ENCODE assay signal across 1 cellular context in the genomic region with DNA sequence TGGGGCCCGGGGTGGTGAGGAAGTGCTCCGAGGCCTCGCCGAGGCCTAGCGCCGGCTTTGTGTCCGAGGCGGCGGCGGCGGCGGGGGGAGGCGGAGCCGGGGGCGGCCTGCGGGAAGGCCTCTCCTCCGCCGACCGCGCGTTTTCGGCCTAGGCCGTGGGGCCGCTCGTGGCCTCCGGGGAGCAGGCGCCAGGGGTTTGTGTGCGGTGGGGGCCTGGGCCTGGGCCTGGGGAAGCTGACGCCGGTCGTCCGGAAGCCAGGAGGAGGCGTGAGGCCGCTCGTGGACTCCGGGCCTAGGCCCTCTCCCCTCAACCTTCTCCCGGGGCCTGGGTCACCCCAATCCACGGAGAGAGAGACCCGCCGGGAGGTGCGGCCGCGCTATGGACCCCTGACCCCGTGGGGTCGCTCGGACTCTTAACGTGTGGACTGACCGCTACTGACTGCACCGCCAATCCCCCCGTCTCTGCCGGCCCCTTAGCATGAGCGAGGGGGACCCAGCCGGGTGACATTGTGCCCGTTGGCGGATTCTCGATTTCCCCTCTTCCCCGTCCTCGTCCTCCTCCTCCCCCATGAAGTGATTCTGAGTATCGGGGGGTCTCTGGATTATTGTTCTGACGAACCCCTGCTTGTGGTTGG.
TF ChIP-seq lines count a peak whose summit lies in the region.

No MANE protein-coding gene starts in this region.

TF ChIP-seq in K562, 482 proteins besides CTCF, POLR2A, EP300 and RAD21 (continued from another document and continues in another):
- TF ChIP-seq, protein P1, sequence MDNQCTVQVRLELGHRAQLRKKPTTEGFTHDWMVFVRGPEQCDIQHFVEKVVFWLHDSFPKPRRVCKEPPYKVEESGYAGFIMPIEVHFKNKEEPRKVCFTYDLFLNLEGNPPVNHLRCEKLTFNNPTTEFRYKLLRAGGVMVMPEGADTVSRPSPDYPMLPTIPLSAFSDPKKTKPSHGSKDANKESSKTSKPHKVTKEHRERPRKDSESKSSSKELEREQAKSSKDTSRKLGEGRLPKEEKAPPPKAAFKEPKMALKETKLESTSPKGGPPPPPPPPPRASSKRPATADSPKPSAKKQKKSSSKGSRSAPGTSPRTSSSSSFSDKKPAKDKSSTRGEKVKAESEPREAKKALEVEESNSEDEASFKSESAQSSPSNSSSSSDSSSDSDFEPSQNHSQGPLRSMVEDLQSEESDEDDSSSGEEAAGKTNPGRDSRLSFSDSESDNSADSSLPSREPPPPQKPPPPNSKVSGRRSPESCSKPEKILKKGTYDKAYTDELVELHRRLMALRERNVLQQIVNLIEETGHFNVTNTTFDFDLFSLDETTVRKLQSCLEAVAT (IDR thresholded peaks at IDR 0.05): peak in 1 of 2 experiments; percentile 43; a peak in 2 of 4 replicates
- TF ChIP-seq PHF20 (IDR thresholded peaks at IDR 0.05; ENCODE audit: partially characterized antibody) (no peak), ZNF239 (CRISPR knock-in tag; IDR thresholded peaks at IDR 0.05) (no peak), TOE1 (IDR thresholded peaks at IDR 0.05; ENCODE audit: borderline replicate concordance) (no peak), TOE1 (CRISPR knock-in tag; IDR thresholded peaks at IDR 0.05; ENCODE audit: borderline replicate concordance, low read depth) (no peak), SREBF1 (IDR thresholded peaks at IDR 0.05; ENCODE audit: borderline replicate concordance, low read depth, low read length) (no peak), ZNF174 (CRISPR knock-in tag; IDR thresholded peaks at IDR 0.05) (no peak), ZBTB7A (IDR thresholded peaks at IDR 0.05; ENCODE audit: borderline replicate concordance, control insufficient read depth, low read depth, low read length) (peak; percentile 79; the same call in 1 of the 2 replicates), NFIC (IDR thresholded peaks at IDR 0.05) (no peak), PHF8 (IDR thresholded peaks at IDR 0.05; ENCODE audit: borderline replicate concordance, low read length) (peak; percentile 62), SOX6 (IDR thresholded peaks at IDR 0.05) (no peak), C11orf30 (IDR thresholded peaks at IDR 0.05; ENCODE audit: low read depth) (no peak), SMARCA4 (IDR thresholded peaks at IDR 0.05) (no peak), GATAD2A (IDR thresholded peaks at IDR 0.05) (no peak), GTF2F1 (IDR thresholded peaks at IDR 0.05; ENCODE audit: low read depth, low read length) (no peak), THAP7 (CRISPR knock-in tag; IDR thresholded peaks at IDR 0.05) (no peak), MCM3 (IDR thresholded peaks at IDR 0.05) (no peak), PRPF4 (IDR thresholded peaks at IDR 0.05; ENCODE audit: insufficient read depth, low read depth, low read length, poor library complexity, severe bottlenecking) (no peak), GTF2A2 (tag; IDR thresholded peaks at IDR 0.05) (0 out of 2 replicates have a peak, but pooled peaks have one; percentile 25), HMGN3 (IDR thresholded peaks at IDR 0.05; ENCODE audit: borderline replicate concordance, extremely low read depth, insufficient read length, low read depth, low read length) (no peak), FOXM1 (IDR thresholded peaks at IDR 0.05; ENCODE audit: low read depth) (no peak), FOXM1 (CRISPR knock-in tag; IDR thresholded peaks at IDR 0.05; ENCODE audit: low read depth) (0 out of 2 replicates have a peak, but pooled peaks have one; percentile 74), ZBTB1 (CRISPR knock-in tag; IDR thresholded peaks at IDR 0.05; ENCODE audit: borderline replicate concordance, low read depth) (peak; percentile 76; the same call in 1 of the 2 replicates), HDAC2 (IDR thresholded peaks at IDR 0.05) (no peak), ZNF518B (CRISPR knock-in tag; IDR thresholded peaks at IDR 0.05) (no peak), ZNF384 (IDR thresholded peaks at IDR 0.05; ENCODE audit: low read depth, low read length) (no peak), CBX3 (IDR thresholded peaks at IDR 0.05; ENCODE audit: borderline replicate concordance in 1 of 2, low read length in 2 of 2) (no peak), TCF15 (CRISPR knock-in tag; IDR thresholded peaks at IDR 0.05) (no peak), GABPA (tag; conservative IDR thresholded peaks at IDR 0.05; ENCODE audit: low read depth) (peak; percentile 9; the same call in 1 of the 2 replicates), HMG20A (CRISPR knock-in tag; conservative IDR thresholded peaks at IDR 0.05) (no peak), ZNF639 (CRISPR knock-in tag; conservative IDR thresholded peaks at IDR 0.05 in 1 of 2, IDR thresholded peaks at IDR 0.05 in 1 of 2) (no peak), CBFB (CRISPR knock-in tag; IDR thresholded peaks at IDR 0.05) (no peak), TBP (optimal IDR thresholded peaks at IDR 0.05; ENCODE audit: low read depth, low read length) (no peak), ZC3H4 (CRISPR knock-in tag; IDR thresholded peaks at IDR 0.05; ENCODE audit: borderline replicate concordance) (no peak), PCBP1 (IDR thresholded peaks at IDR 0.05; ENCODE audit: low read depth, low read length, poor library complexity, severe bottlenecking) (no peak)
- TF ChIP-seq, protein P2, sequence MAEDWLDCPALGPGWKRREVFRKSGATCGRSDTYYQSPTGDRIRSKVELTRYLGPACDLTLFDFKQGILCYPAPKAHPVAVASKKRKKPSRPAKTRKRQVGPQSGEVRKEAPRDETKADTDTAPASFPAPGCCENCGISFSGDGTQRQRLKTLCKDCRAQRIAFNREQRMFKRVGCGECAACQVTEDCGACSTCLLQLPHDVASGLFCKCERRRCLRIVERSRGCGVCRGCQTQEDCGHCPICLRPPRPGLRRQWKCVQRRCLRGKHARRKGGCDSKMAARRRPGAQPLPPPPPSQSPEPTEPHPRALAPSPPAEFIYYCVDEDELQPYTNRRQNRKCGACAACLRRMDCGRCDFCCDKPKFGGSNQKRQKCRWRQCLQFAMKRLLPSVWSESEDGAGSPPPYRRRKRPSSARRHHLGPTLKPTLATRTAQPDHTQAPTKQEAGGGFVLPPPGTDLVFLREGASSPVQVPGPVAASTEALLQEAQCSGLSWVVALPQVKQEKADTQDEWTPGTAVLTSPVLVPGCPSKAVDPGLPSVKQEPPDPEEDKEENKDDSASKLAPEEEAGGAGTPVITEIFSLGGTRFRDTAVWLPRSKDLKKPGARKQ (CRISPR knock-in tag; IDR thresholded peaks at IDR 0.05): no peak
- TF ChIP-seq, protein P3, sequence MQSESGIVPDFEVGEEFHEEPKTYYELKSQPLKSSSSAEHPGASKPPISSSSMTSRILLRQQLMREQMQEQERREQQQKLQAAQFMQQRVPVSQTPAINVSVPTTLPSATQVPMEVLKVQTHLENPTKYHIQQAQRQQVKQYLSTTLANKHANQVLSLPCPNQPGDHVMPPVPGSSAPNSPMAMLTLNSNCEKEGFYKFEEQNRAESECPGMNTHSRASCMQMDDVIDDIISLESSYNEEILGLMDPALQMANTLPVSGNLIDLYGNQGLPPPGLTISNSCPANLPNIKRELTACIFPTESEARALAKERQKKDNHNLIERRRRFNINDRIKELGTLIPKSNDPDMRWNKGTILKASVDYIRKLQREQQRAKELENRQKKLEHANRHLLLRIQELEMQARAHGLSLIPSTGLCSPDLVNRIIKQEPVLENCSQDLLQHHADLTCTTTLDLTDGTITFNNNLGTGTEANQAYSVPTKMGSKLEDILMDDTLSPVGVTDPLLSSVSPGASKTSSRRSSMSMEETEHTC (IDR thresholded peaks at IDR 0.05): no peak
- TF ChIP-seq, protein P4, sequence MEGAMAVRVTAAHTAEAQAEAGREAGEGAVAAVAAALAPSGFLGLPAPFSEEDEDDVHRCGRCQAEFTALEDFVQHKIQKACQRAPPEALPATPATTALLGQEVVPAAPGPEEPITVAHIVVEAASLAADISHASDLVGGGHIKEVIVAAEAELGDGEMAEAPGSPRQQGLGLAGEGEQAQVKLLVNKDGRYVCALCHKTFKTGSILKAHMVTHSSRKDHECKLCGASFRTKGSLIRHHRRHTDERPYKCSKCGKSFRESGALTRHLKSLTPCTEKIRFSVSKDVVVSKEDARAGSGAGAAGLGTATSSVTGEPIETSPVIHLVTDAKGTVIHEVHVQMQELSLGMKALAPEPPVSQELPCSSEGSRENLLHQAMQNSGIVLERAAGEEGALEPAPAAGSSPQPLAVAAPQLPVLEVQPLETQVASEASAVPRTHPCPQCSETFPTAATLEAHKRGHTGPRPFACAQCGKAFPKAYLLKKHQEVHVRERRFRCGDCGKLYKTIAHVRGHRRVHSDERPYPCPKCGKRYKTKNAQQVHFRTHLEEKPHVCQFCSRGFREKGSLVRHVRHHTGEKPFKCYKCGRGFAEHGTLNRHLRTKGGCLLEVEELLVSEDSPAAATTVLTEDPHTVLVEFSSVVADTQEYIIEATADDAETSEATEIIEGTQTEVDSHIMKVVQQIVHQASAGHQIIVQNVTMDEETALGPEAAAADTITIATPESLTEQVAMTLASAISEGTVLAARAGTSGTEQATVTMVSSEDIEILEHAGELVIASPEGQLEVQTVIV (CRISPR knock-in tag; IDR thresholded peaks at IDR 0.05; ENCODE audit: borderline replicate concordance): no peak
- TF ChIP-seq, protein P5, sequence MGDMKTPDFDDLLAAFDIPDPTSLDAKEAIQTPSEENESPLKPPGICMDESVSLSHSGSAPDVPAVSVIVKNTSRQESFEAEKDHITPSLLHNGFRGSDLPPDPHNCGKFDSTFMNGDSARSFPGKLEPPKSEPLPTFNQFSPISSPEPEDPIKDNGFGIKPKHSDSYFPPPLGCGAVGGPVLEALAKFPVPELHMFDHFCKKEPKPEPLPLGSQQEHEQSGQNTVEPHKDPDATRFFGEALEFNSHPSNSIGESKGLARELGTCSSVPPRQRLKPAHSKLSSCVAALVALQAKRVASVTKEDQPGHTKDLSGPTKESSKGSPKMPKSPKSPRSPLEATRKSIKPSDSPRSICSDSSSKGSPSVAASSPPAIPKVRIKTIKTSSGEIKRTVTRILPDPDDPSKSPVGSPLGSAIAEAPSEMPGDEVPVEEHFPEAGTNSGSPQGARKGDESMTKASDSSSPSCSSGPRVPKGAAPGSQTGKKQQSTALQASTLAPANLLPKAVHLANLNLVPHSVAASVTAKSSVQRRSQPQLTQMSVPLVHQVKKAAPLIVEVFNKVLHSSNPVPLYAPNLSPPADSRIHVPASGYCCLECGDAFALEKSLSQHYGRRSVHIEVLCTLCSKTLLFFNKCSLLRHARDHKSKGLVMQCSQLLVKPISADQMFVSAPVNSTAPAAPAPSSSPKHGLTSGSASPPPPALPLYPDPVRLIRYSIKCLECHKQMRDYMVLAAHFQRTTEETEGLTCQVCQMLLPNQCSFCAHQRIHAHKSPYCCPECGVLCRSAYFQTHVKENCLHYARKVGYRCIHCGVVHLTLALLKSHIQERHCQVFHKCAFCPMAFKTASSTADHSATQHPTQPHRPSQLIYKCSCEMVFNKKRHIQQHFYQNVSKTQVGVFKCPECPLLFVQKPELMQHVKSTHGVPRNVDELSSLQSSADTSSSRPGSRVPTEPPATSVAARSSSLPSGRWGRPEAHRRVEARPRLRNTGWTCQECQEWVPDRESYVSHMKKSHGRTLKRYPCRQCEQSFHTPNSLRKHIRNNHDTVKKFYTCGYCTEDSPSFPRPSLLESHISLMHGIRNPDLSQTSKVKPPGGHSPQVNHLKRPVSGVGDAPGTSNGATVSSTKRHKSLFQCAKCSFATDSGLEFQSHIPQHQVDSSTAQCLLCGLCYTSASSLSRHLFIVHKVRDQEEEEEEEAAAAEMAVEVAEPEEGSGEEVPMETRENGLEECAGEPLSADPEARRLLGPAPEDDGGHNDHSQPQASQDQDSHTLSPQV (IDR thresholded peaks at IDR 0.05): no peak
- TF ChIP-seq, protein P6, sequence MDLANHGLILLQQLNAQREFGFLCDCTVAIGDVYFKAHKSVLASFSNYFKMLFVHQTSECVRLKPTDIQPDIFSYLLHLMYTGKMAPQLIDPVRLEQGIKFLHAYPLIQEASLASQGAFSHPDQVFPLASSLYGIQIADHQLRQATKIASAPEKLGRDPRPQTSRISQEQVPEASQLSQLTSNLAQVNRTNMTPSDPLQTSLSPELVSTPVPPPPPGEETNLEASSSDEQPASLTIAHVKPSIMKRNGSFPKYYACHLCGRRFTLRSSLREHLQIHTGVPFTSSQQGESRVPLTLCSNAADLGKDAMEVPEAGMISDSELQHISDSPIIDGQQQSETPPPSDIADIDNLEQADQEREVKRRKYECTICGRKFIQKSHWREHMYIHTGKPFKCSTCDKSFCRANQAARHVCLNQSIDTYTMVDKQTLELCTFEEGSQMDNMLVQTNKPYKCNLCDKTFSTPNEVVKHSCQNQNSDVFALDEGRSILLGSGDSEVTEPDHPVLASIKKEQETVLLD (IDR thresholded peaks at IDR 0.05): no peak
